29 cellular contexts compared by ENCODE assay signal in genomic region chrX:37746951-37747350, GRCh38. TPM values are rescaled to one million over a fixed set of nuclear protein-coding genes. Genes with fewer than 3 reads are reported as not detected.
A peak's percentile ranks its signal among the peaks of the same experiment; 100 is the strongest.
DNase-seq lines count a peak whose midpoint lies in the region; ATAC-seq and TF ChIP-seq lines count a peak whose summit lies in the region.
"Had no signal": no experiment of that assay in that cellular context is flagged by ENCODE, and none has a peak within 500 bp of the region (broad histone marks: within the 10 kb centered on the region; RNA-seq: fewer than 3 reads in every experiment).

No MANE protein-coding gene starts in this region.

- H3K9ac ChIP-seq in HCT116 (ENCODE audit: low read length) = no peak overlapping the region

- CTCF ChIA-PET in HCT116 (lab: Charles Lee) = no interaction called here

- no peaks in the 10 kb centered on the region for H3K9me2 ChIP-seq in HCT116 (ENCODE audit: insufficient read depth)

- intact Hi-C loops in CD14-positive monocyte (cut with micrococcal nuclease) (loop anchor here (2.0 to 10.0 kb wide), 4 partner anchors 40 to 80 kb away; no protein-coding TSS in a partner anchor), HCT116 (cut with micrococcal nuclease) (no loop called here)

- H3K36me3 Mint-ChIP-seq in CD14-positive monocyte = no peaks in the 10 kb centered on the region
- no peaks in the 10 kb centered on the region for H3K36me3 Mint-ChIP-seq in activated T-helper 17 cell treated with anti-CD3 and anti-CD28 coated beads, Interleukin-2, amount 50 U/mL, for 72 hours (ENCODE audit: low read depth)
- H3K36me3 Mint-ChIP-seq: CD4-positive, CD25-positive, alpha-beta regulatory T cell had no signal

- TF ChIP-seq RAD21 in HCT116 (IDR thresholded peaks at IDR 0.05; ENCODE audit: low read depth) = no peak

- no peak overlapping the region for H3K27ac ChIP-seq in HCT116 (ENCODE audit: low read depth, low read length)
- H3K27ac ChIP-seq: cardiac muscle cell, foreskin keratinocyte, right lobe of liver, uterus had no signal

- no peaks in the 10 kb centered on the region for H3K36me3 ChIP-seq in HCT116 (ENCODE audit: control insufficient read depth in 1 of 2, insufficient read depth in 2 of 2, low read length in 2 of 2)
- H3K36me3 ChIP-seq in kidney epithelial cell (ENCODE audit: control insufficient read depth, insufficient read depth, low read length) = no peaks in the 10 kb centered on the region
- H3K36me3 ChIP-seq: cardiac muscle cell, heart left ventricle, MG63, right lobe of liver, uterus had no signal

- peaks cover 0 to 3% (median 0%) of the 10 kb centered on the region in 7 donors for H3K9me3 Mint-ChIP-seq in CD14-positive monocyte
- H3K9me3 Mint-ChIP-seq in activated T-helper 17 cell treated with anti-CD3 and anti-CD28 coated beads, Interleukin-2, amount 50 U/mL, for 72 hours = no peaks in the 10 kb centered on the region
- H3K9me3 Mint-ChIP-seq: activated naive CD4-positive, alpha-beta T cell treated with anti-CD3 and anti-CD28 coated beads for 36 hours; activated T-cell treated with anti-CD3 and anti-CD28 coated beads, Interleukin-2, amount 50 U/mL, for 4 hours; stimulated activated naive CD8-positive, alpha-beta T cell treated with anti-CD3 and anti-CD28 coated beads, Interleukin-15, amount 100 ng/mL, for 72 hours had no signal

- peak overlapping the region; percentile 59 to 73 for H3K4me3 Mint-ChIP-seq in CD14-positive monocyte
- peak overlapping the region; percentile 57 for H3K4me3 Mint-ChIP-seq in activated T-helper 17 cell treated with anti-CD3 and anti-CD28 coated beads, Interleukin-2, amount 50 U/mL, for 72 hours
- H3K4me3 Mint-ChIP-seq: activated naive CD4-positive, alpha-beta T cell treated with anti-CD3 and anti-CD28 coated beads for 36 hours; activated T-cell treated with anti-CD3 and anti-CD28 coated beads, Interleukin-2, amount 50 U/mL, for 4 hours; CD4-positive, CD25-positive, alpha-beta regulatory T cell; endodermal cell; neural crest cell had no signal

- peaks cover 0 to 9% of the 10 kb centered on the region in 2 experiments; a peak in 1 of 4 replicates for H3K4me1 ChIP-seq in HCT116 (ENCODE audit: control insufficient read depth in 1 of 2, insufficient read depth in 2 of 2, low read length in 2 of 2)
- H3K4me1 ChIP-seq: foreskin keratinocyte, right lobe of liver, uterus had no signal

- no peak overlapping the region for H2AFZ ChIP-seq in HCT116 (ENCODE audit: low read depth, low read length, poor library complexity, severe bottlenecking)

- H3K4me2 ChIP-seq in HCT116 (ENCODE audit: low read length) = peak overlapping the region; percentile 2; the same call in 1 of the 2 replicates

- H3K27ac Mint-ChIP-seq in CD14-positive monocyte = peak overlapping the region; percentile 95 to 99 (median 97)
- peak overlapping the region; percentile 87 for H3K27ac Mint-ChIP-seq in activated T-helper 17 cell treated with anti-CD3 and anti-CD28 coated beads, Interleukin-2, amount 50 U/mL, for 72 hours
- H3K27ac Mint-ChIP-seq: activated naive CD4-positive, alpha-beta T cell treated with anti-CD3 and anti-CD28 coated beads for 36 hours; CD4-positive, CD25-positive, alpha-beta regulatory T cell; endodermal cell had no signal

- BruUV-seq in HCT116 (replicated peaks; lab: Mats Ljungman, UMichigan) = no TSS peak

- POLR2A ChIA-PET in HCT116 (lab: Charles Lee) = no interaction called here

- H4K20me1 ChIP-seq in HCT116 (ENCODE audit: insufficient read depth) = no peaks in the 10 kb centered on the region

- no peaks in the 10 kb centered on the region for H3K9me3 ChIP-seq in HCT116 (ENCODE audit: control insufficient read depth in 1 of 2, insufficient read depth in 1 of 2, low read depth in 1 of 2, low read length in 2 of 2)
- H3K9me3 ChIP-seq: heart left ventricle, MG63, right lobe of liver, uterus had no signal

- TF ChIP-seq CTCF in CD14-positive monocyte (IDR thresholded peaks at IDR 0.05) = no peak
- no peak for TF ChIP-seq CTCF in HCT116 (IDR thresholded peaks at IDR 0.05 in 2 of 3, conservative IDR thresholded peaks at IDR 0.05 in 1 of 3; ENCODE audit: borderline replicate concordance in 1 of 3, insufficient read depth in 1 of 3, low read depth in 2 of 3, low read length in 2 of 3)
- TF ChIP-seq CTCF in kidney epithelial cell (IDR thresholded peaks at IDR 0.05; ENCODE audit: insufficient read depth, low read length, poor library complexity, severe bottlenecking) = no peak
- TF ChIP-seq CTCF in foreskin fibroblast (IDR thresholded peaks at IDR 0.05; ENCODE audit: low read depth, low read length) = no peak

- peaks cover 0 to 7% (median 0%) of the 10 kb centered on the region in 3 donors for H3K27me3 Mint-ChIP-seq in CD14-positive monocyte (ENCODE audit: low read depth in 3 of 3)
- H3K27me3 Mint-ChIP-seq in activated T-helper 17 cell treated with anti-CD3 and anti-CD28 coated beads, Interleukin-2, amount 50 U/mL, for 72 hours = no peaks in the 10 kb centered on the region
- H3K27me3 Mint-ChIP-seq: CD4-positive, CD25-positive, alpha-beta regulatory T cell; stimulated activated naive CD8-positive, alpha-beta T cell treated with anti-CD3 and anti-CD28 coated beads, Interleukin-15, amount 100 ng/mL, for 72 hours had no signal

- H3K27me3 ChIP-seq in HCT116 (ENCODE audit: insufficient read depth, low read length) (no peaks in the 10 kb centered on the region), kidney epithelial cell (ENCODE audit: control insufficient read depth, insufficient read depth, low read length) (no peaks in the 10 kb centered on the region)
- H3K27me3 ChIP-seq: cardiac muscle cell, foreskin keratinocyte, MG63, uterus had no signal

- no peak for TF ChIP-seq POLR2A in HCT116 (IDR thresholded peaks at IDR 0.05; ENCODE audit: borderline replicate concordance, extremely low read depth, insufficient read depth, insufficient read length)

- ATAC-seq in HCT116 = no peak
- ATAC-seq in activated T-helper 17 cell treated with anti-CD3 and anti-CD28 coated beads, Interleukin-2, amount 50 U/mL, for 72 hours (replicated peaks) = no peak
- no peak for ATAC-seq in HG03045 (IDR thresholded peaks at IDR 0.05; ENCODE audit: unreplicated experiment)
- no peak for ATAC-seq in HG03469 (IDR thresholded peaks at IDR 0.05; ENCODE audit: unreplicated experiment)
- ATAC-seq: foreskin keratinocyte had no signal

- DNase-seq in CD14-positive monocyte (ENCODE audit: low spot score) = no peak
- no peak for DNase-seq in HCT116 (ENCODE audit: low read depth, low spot score)
- DNase-seq in kidney epithelial cell (ENCODE audit: low read depth) = peak; percentile 7
- DNase-seq in foreskin fibroblast = no peak
- DNase-seq in GOT3 (lab: John Stamatoyannopoulos, UW) = no peak
- DNase-seq: activated CD4-positive, CD25-positive, alpha-beta regulatory T cell treated with anti-CD3 and anti-CD28 coated beads, Interleukin-2, amount 50 U/mL, for 72 hours; activated T-cell treated with anti-CD3 and anti-CD28 coated beads, Interleukin-2, amount 50 U/mL, for 4 hours; anterior cingulate cortex; DMS 273 treated with DMSO at 0.1 percent for 48 hours; endodermal cell; foreskin keratinocyte; heart left ventricle; MG63; NCI-H1417; NCI-H2029 treated with DMSO at 0.1 percent for 48 hours; NCI-H526 treated with DMSO at 0.1 percent for 48 hours; right lobe of liver; uterus had no signal

- RAD21 ChIA-PET in HCT116 (lab: Charles Lee; ENCODE audit: low non-redundant PET in 1 of 2, low total read pairs in 2 of 2, uncharacterized antibody in 2 of 2, unreplicated experiment in 2 of 2) = no interaction called here

- H3K4me3 ChIP-seq in HCT116 (replicated peaks in 1 of 2; ENCODE audit: low read depth in 1 of 2, low read length in 2 of 2) (no peak overlapping the region), kidney epithelial cell (ENCODE audit: low read depth, low read length) (no peak overlapping the region), foreskin fibroblast (ENCODE audit: low read depth in 1 of 2, low read length in 2 of 2) (no peak overlapping the region)
- H3K4me3 ChIP-seq: cardiac muscle cell, heart left ventricle, MG63, right lobe of liver, uterus had no signal

- H3K79me2 ChIP-seq in HCT116 (ENCODE audit: insufficient read depth, low read length) = no peaks in the 10 kb centered on the region

- H3K4me1 Mint-ChIP-seq in CD14-positive monocyte = peaks cover 47% of the 10 kb centered on the region
- peaks cover 8% of the 10 kb centered on the region for H3K4me1 Mint-ChIP-seq in activated T-helper 17 cell treated with anti-CD3 and anti-CD28 coated beads, Interleukin-2, amount 50 U/mL, for 72 hours
- H3K4me1 Mint-ChIP-seq: endodermal cell, neural crest cell had no signal

TF ChIP-seq in HCT116, 20 proteins besides CTCF, POLR2A, EP300 and RAD21 (continues in another document):
- TF ChIP-seq CEBPB (IDR thresholded peaks at IDR 0.05; ENCODE audit: low read depth) = no peak
- TF ChIP-seq EGR1 (IDR thresholded peaks at IDR 0.05; ENCODE audit: low read depth) = no peak
- no peak for TF ChIP-seq EZH2phosphoT487 (IDR thresholded peaks at IDR 0.05; ENCODE audit: borderline replicate concordance)
- TF ChIP-seq ELF1 (IDR thresholded peaks at IDR 0.05; ENCODE audit: borderline replicate concordance, low read depth) = no peak
- no peak for TF ChIP-seq REST (IDR thresholded peaks at IDR 0.05; ENCODE audit: low read depth)

RNA-seq across cellular contexts. Expression of gene CYBB, which starts 32.9 kb away (rescaled TPM):
- polyA plus RNA-seq in CD14-positive monocyte = 100 to 1,000 TPM; 842 to 851 TPM
- 0.59 TPM for total RNA-seq in HCT116 (2021; ENCODE audit: unreplicated experiment)
- polyA plus RNA-seq in HCT116 (2012) = 0.10 and 0.25 TPM in 2 replicates
- under 1 TPM in 1 of 2 donors, not detected in 1; 0.24 TPM for total RNA-seq in activated T-helper 17 cell treated with anti-CD3 and anti-CD28 coated beads, Interleukin-2, amount 50 U/mL, for 72 hours
- 0.27 and 0.38 TPM in 2 replicates for total RNA-seq in kidney epithelial cell
- total RNA-seq: activated CD8-positive, alpha-beta memory T cell treated with anti-CD3 and anti-CD28 coated beads for 36 hours; endodermal cell; foreskin keratinocyte; neural crest cell; RPMI7951 had no signal
- polyA plus RNA-seq: AG04450, foreskin keratinocyte had no signal
